In genomic region chr11:64226507-64227051, GRCh38 we compare ENCODE assay signal across 9 cellular contexts. TPM values are rescaled to one million over a fixed set of nuclear protein-coding genes. Genes with fewer than 3 reads are reported as not detected.
A peak's percentile ranks its signal among the peaks of the same experiment; 100 is the strongest.
DNase-seq lines count a peak whose midpoint lies in the region; ATAC-seq, FAIRE-seq and TF ChIP-seq lines count a peak whose summit lies in the region.
"Had no signal": no experiment of that assay in that cellular context is flagged by ENCODE, and none has a peak within 500 bp of the region (broad histone marks: within the 10 kb centered on the region; RNA-seq: fewer than 3 reads in every experiment).

No MANE protein-coding gene starts in this region.

- peak; percentile 61 for DNase-seq in DMS 273 (lab: John Stamatoyannopoulos, UW; ENCODE audit: unreplicated experiment)
- no peak for DNase-seq in DMS 273 treated with DMSO at 0.1 percent for 48 hours (lab: John Stamatoyannopoulos, UW)
- DNase-seq in GM12878 (ENCODE audit: low read depth, low spot score) = no peak
- DNase-seq in iPS-NIHi11 (ENCODE audit: low spot score) = peak; percentile 32
- peak; percentile 46 to 56 for DNase-seq in stimulated activated CD4-positive, alpha-beta T cell treated with anti-CD3 and anti-CD28 coated beads, Interleukin-4, amount 100 ng/mL, for 4 hours

- peak overlapping the region; percentile 54 for H2AFZ ChIP-seq in GM12878 (ENCODE audit: control insufficient read depth, low read depth, low read length)

- TF ChIP-seq CTCF in GM12878 (IDR thresholded peaks at IDR 0.05 in 2 of 3, conservative IDR thresholded peaks at IDR 0.05 in 1 of 3; ENCODE audit: control insufficient read depth in 2 of 3, extremely low read depth in 1 of 3, insufficient read depth in 1 of 3, low read depth in 3 of 3, low read length in 3 of 3) = no peak

- H3K9ac ChIP-seq in GM12878 (ENCODE audit: control insufficient read depth, insufficient read depth, low read length) = peak overlapping the region; percentile 98

- SMC1A ChIA-PET in GM12878 (lab: Charles Lee; ENCODE audit: uncharacterized antibody, unreplicated experiment) = interaction anchor here (1.0 to 5.4 kb wide), 7 partner anchors 10 to 75 kb away, joined by 3 to 56 read pairs (median 3); partner anchors contain the start of genes FERMT3 and FKBP2

- peaks cover 20% of the 10 kb centered on the region for H3K4me1 ChIP-seq in GM12878 (ENCODE audit: control insufficient read depth, insufficient read depth, low read length)

- peak overlapping the region; percentile 90 for H3K4me3 ChIP-seq in GM12878

- peaks cover 9% of the 10 kb centered on the region in 2 experiments for H3K36me3 ChIP-seq in GM12878 (ENCODE audit: control insufficient read depth in 2 of 2, insufficient read depth in 2 of 2, low read length in 1 of 2)

- no peaks in the 10 kb centered on the region for H3K27me3 ChIP-seq in GM12878 (replicated peaks in 1 of 2; ENCODE audit: control insufficient read depth in 2 of 2, insufficient read depth in 2 of 2, low read length in 1 of 2)

- peak overlapping the region; percentile 96 for H3K27ac ChIP-seq in GM12878 (ENCODE audit: control insufficient read depth, insufficient read depth)

- in situ Hi-C loops in GM12878 (cut with MboI) = loop anchor here (25.0 kb wide), 1 partner anchor 1636 kb away; the partner anchor contains the start of genes CFL1, EFEMP2 and MUS81

- CTCF ChIA-PET in GM12878 (lab: Yijun Ruan, JAX) = interaction anchor here (0.5 to 5.0 kb wide), 13 partner anchors 12 to 78 kb away, joined by 3 to 59 read pairs (median 4); partner anchors contain the start of genes FERMT3 and FKBP2

- POLR2A ChIA-PET in GM12878 (lab: Charles Lee) = interaction anchor here (0.5 to 9.7 kb wide), 18 partner anchors 9 to 112 kb away, joined by 3 to 85 read pairs (median 6); partner anchors contain the start of genes BAD, FERMT3, FKBP2 and PPP1R14B

- H4K20me1 ChIP-seq in GM12878 (ENCODE audit: control insufficient read depth, insufficient read depth) = no peaks in the 10 kb centered on the region

- peak; percentile 31 for ATAC-seq in SK-N-SH treated with all-trans-retinoic acid at 6 μM for 48 hours
- ATAC-seq in GM12878 = peak; percentile 67
- ATAC-seq in GM21737 (IDR thresholded peaks at IDR 0.05; ENCODE audit: unreplicated experiment) = no peak

- intact Hi-C loops in GM12878 (cut with micrococcal nuclease; ENCODE audit: unreplicated experiment) = no loop called here

- no peaks in the 10 kb centered on the region for H3K9me3 ChIP-seq in GM12878 (replicated peaks; ENCODE audit: control insufficient read depth, insufficient read depth, low read length)

- TF ChIP-seq POLR2A in GM12878 (IDR thresholded peaks at IDR 0.05; ENCODE audit: low read depth, low read length) = peak; percentile 70

- TF ChIP-seq EP300 in Ishikawa (IDR thresholded peaks at IDR 0.05; ENCODE audit: borderline replicate concordance) (no peak), GM12878 (IDR thresholded peaks at IDR 0.05; ENCODE audit: borderline replicate concordance in 1 of 2, control insufficient read depth in 1 of 2, low read depth in 2 of 2, low read length in 2 of 2) (no peak)

- TF ChIP-seq RAD21 in Ishikawa (IDR thresholded peaks at IDR 0.05; ENCODE audit: low read depth) (no peak), GM12878 (IDR thresholded peaks at IDR 0.05; ENCODE audit: insufficient read depth, low read depth, low read length) (no peak)

- FAIRE-seq in GM12878 (lab: Jason Lieb, UNC) = peak; percentile 84
- FAIRE-seq: A204.1 had no signal

- H3K4me2 ChIP-seq in GM12878 (ENCODE audit: control insufficient read depth, insufficient read depth) = peak overlapping the region; percentile 98

- RAD21 ChIA-PET in GM12878 (lab: Charles Lee; ENCODE audit: unreplicated experiment) = interaction anchor here (0.8 to 3.3 kb wide), 10 partner anchors 10 to 109 kb away, joined by 3 to 34 read pairs (median 4); partner anchors contain the start of genes BAD, FERMT3, FKBP2 and PRDX5

- BruUV-seq in GM12878 (replicated peaks; lab: Mats Ljungman, UMichigan) = TSS peak; percentile 72

- peaks cover 38% of the 10 kb centered on the region for H3K79me2 ChIP-seq in GM12878 (ENCODE audit: control insufficient read depth, insufficient read depth, low read length)

- 1% methylated on average over 26 of the region's 26 CpGs for WGBS in GM12878 (ENCODE audit: insufficient coverage, insufficient replicate concordance, low lambda C conversion rate, missing lambda C conversion rate)

RNA-seq across cellular contexts. Expression of gene NUDT22, which starts 0.5 kb away (rescaled TPM):
- total RNA-seq in GM12878 (2013; cell fraction: nucleolus; rRNA removed) = 102 and 104 TPM in 2 replicates
- total RNA-seq in GM12878 (2014; rRNA removed) = 102 and 115 TPM in 2 replicates
- 31.0 and 37.7 TPM in 2 replicates for total RNA-seq in GM12878 (2014; rRNA removed; fragmentation: Illumina TruSeq; extraction: Trizol)
- total RNA-seq in GM12878 (2021) = 87.7 and 91.0 TPM in 2 replicates
- polyA plus RNA-seq in GM12878 (2011; ENCODE audit: low read depth) = 12.2 TPM
- 21.2 and 38.5 TPM in 2 replicates for polyA plus RNA-seq in GM12878 (2011; rRNA removed)
- polyA plus RNA-seq in GM12878 (2011; cell fraction: cytosol; rRNA removed) = 53.8 and 85.1 TPM in 2 replicates
- polyA plus RNA-seq in GM12878 (2011; cell fraction: nucleus; rRNA removed) = 263 and 319 TPM in 2 replicates
- 55.3 and 55.6 TPM in 2 replicates for polyA plus RNA-seq in GM12878 (2012)
- 6.0 and 17.0 TPM in 2 replicates for polyA plus RNA-seq in GM12878 (2014; fragmentation: Illumina TruSeq; extraction: Trizol)
- polyA plus RNA-seq in GM12878 (2014; fragmentation: Nextera tagmentation; extraction: Ambion mirVana) = 10 to 100 TPM in 1 of 2 experiments, 1 to 10 TPM in 1; 6.7 to 20.9 TPM
- polyA plus RNA-seq in GM12878 (2014; rRNA removed) = 94.4 and 118 TPM in 2 replicates
- 10 to 100 TPM; 95.8 to 99.2 TPM for polyA plus RNA-seq in GM12878 (2016; fragmentation: Nextera tagmentation; extraction: Ambion mirVana)
- 22.2 and 53.0 TPM in 2 replicates for polyA minus RNA-seq in GM12878 (2011; rRNA and poly(A)+ RNA removed)
- 34.4 and 40.9 TPM in 2 replicates for polyA minus RNA-seq in GM12878 (2011; cell fraction: cytosol; rRNA and poly(A)+ RNA removed)
- polyA minus RNA-seq in GM12878 (2011; cell fraction: nucleus; rRNA and poly(A)+ RNA removed) = 84.9 and 120 TPM in 2 replicates

RNA-seq across cellular contexts. Expression of gene TRPT1, which starts 0.6 kb away (rescaled TPM):
- 29.8 and 33.1 TPM in 2 replicates for total RNA-seq in GM12878 (2013; cell fraction: nucleolus; rRNA removed)
- total RNA-seq in GM12878 (2014; rRNA removed) (39.0 and 43.1 TPM in 2 replicates), GM12878 (2014; rRNA removed; fragmentation: Illumina TruSeq; extraction: Trizol) (17.8 and 19.9 TPM in 2 replicates), GM12878 (2021) (37.7 and 39.2 TPM in 2 replicates)
- 51.7 TPM for polyA plus RNA-seq in GM12878 (2011; ENCODE audit: low read depth)
- polyA plus RNA-seq in GM12878 (2011; rRNA removed) (12.1 and 23.8 TPM in 2 replicates), GM12878 (2014; fragmentation: Illumina TruSeq; extraction: Trizol) (13.0 and 14.3 TPM in 2 replicates), GM12878 (2014; fragmentation: Nextera tagmentation; extraction: Ambion mirVana) (10 to 100 TPM in 1 of 2 experiments, 1 to 10 TPM in 1; 7.1 to 21.3 TPM), GM12878 (2014; rRNA removed) (42.0 and 43.7 TPM in 2 replicates), GM12878 (2016; fragmentation: Nextera tagmentation; extraction: Ambion mirVana) (10 to 100 TPM; 49.9 to 63.0 TPM)
- polyA plus RNA-seq in GM12878 (2011; cell fraction: cytosol; rRNA removed) = 46.6 and 51.8 TPM in 2 replicates
- polyA plus RNA-seq in GM12878 (2011; cell fraction: nucleus; rRNA removed) = 127 and 150 TPM in 2 replicates
- 58.6 and 62.0 TPM in 2 replicates for polyA plus RNA-seq in GM12878 (2012)
- 17.3 and 43.3 TPM in 2 replicates for polyA minus RNA-seq in GM12878 (2011; rRNA and poly(A)+ RNA removed)
- 11.9 and 17.4 TPM in 2 replicates for polyA minus RNA-seq in GM12878 (2011; cell fraction: cytosol; rRNA and poly(A)+ RNA removed)
- polyA minus RNA-seq in GM12878 (2011; cell fraction: nucleus; rRNA and poly(A)+ RNA removed) = 21.6 and 24.4 TPM in 2 replicates

RNA-seq across cellular contexts. Expression of gene DNAJC4, which starts 3.8 kb away (rescaled TPM):
- 16.4 and 16.5 TPM in 2 replicates for total RNA-seq in GM12878 (2013; cell fraction: nucleolus; rRNA removed)
- total RNA-seq in GM12878 (2014; rRNA removed) (19.8 and 26.1 TPM in 2 replicates), GM12878 (2014; rRNA removed; fragmentation: Illumina TruSeq; extraction: Trizol) (19.3 and 22.5 TPM in 2 replicates), GM12878 (2021) (33.7 and 36.4 TPM in 2 replicates)
- polyA plus RNA-seq in GM12878 (2011; ENCODE audit: low read depth) = 16.0 TPM
- polyA plus RNA-seq in GM12878 (2011; rRNA removed) (22.4 and 33.9 TPM in 2 replicates), GM12878 (2014; fragmentation: Illumina TruSeq; extraction: Trizol) (12.0 and 27.8 TPM in 2 replicates), GM12878 (2014; fragmentation: Nextera tagmentation; extraction: Ambion mirVana) (1 to 10 TPM; 3.7 to 9.7 TPM), GM12878 (2014; rRNA removed) (64.9 and 70.6 TPM in 2 replicates), GM12878 (2016; fragmentation: Nextera tagmentation; extraction: Ambion mirVana) (10 to 100 TPM; 32.4 to 35.0 TPM)
- polyA plus RNA-seq in GM12878 (2011; cell fraction: cytosol; rRNA removed) = 25.4 and 48.0 TPM in 2 replicates
- polyA plus RNA-seq in GM12878 (2011; cell fraction: nucleus; rRNA removed) = 273 and 301 TPM in 2 replicates
- polyA plus RNA-seq in GM12878 (2012) = 47.6 and 50.2 TPM in 2 replicates
- polyA minus RNA-seq in GM12878 (2011; rRNA and poly(A)+ RNA removed) = 9.1 and 19.6 TPM in 2 replicates
- polyA minus RNA-seq in GM12878 (2011; cell fraction: cytosol; rRNA and poly(A)+ RNA removed) = 8.3 and 11.1 TPM in 2 replicates
- 16.4 and 23.9 TPM in 2 replicates for polyA minus RNA-seq in GM12878 (2011; cell fraction: nucleus; rRNA and poly(A)+ RNA removed)

RNA-seq across cellular contexts. Expression of gene VEGFB, which starts 7.8 kb away (rescaled TPM):
- 8.3 and 9.7 TPM in 2 replicates for total RNA-seq in GM12878 (2013; cell fraction: nucleolus; rRNA removed)
- total RNA-seq in GM12878 (2014; rRNA removed) (23.3 and 25.4 TPM in 2 replicates), GM12878 (2014; rRNA removed; fragmentation: Illumina TruSeq; extraction: Trizol) (16.3 and 17.5 TPM in 2 replicates), GM12878 (2021) (75.8 and 81.7 TPM in 2 replicates)
- 81.9 TPM for polyA plus RNA-seq in GM12878 (2011; ENCODE audit: low read depth)
- polyA plus RNA-seq in GM12878 (2011; rRNA removed) (8.4 and 11.1 TPM in 2 replicates), GM12878 (2014; fragmentation: Illumina TruSeq; extraction: Trizol) (17.0 and 24.2 TPM in 2 replicates), GM12878 (2014; fragmentation: Nextera tagmentation; extraction: Ambion mirVana) (10 to 100 TPM in 1 of 2 experiments, 1 to 10 TPM in 1; 7.0 to 28.1 TPM), GM12878 (2014; rRNA removed) (32.8 and 46.0 TPM in 2 replicates), GM12878 (2016; fragmentation: Nextera tagmentation; extraction: Ambion mirVana) (10 to 100 TPM; 12.4 to 12.7 TPM)
- 15.2 and 15.4 TPM in 2 replicates for polyA plus RNA-seq in GM12878 (2011; cell fraction: cytosol; rRNA removed)
- polyA plus RNA-seq in GM12878 (2011; cell fraction: nucleus; rRNA removed) = 19.2 and 22.3 TPM in 2 replicates
- 116 and 119 TPM in 2 replicates for polyA plus RNA-seq in GM12878 (2012)
- polyA minus RNA-seq in GM12878 (2011; rRNA and poly(A)+ RNA removed) = 5.7 and 7.5 TPM in 2 replicates
- 8.7 and 13.7 TPM in 2 replicates for polyA minus RNA-seq in GM12878 (2011; cell fraction: cytosol; rRNA and poly(A)+ RNA removed)
- 3.7 and 3.8 TPM in 2 replicates for polyA minus RNA-seq in GM12878 (2011; cell fraction: nucleus; rRNA and poly(A)+ RNA removed)

RNA-seq across cellular contexts. Expression of gene FKBP2, which starts 14.3 kb away (rescaled TPM):
- 9.4 and 12.1 TPM in 2 replicates for total RNA-seq in GM12878 (2013; cell fraction: nucleolus; rRNA removed)
- 47.8 and 62.4 TPM in 2 replicates for total RNA-seq in GM12878 (2014; rRNA removed)
- total RNA-seq in GM12878 (2014; rRNA removed; fragmentation: Illumina TruSeq; extraction: Trizol) = 39.1 and 41.5 TPM in 2 replicates
- 31.6 and 37.1 TPM in 2 replicates for total RNA-seq in GM12878 (2021)
- polyA plus RNA-seq in GM12878 (2011; ENCODE audit: low read depth) = 29.1 TPM
- 10.7 and 25.5 TPM in 2 replicates for polyA plus RNA-seq in GM12878 (2011; rRNA removed)
- polyA plus RNA-seq in GM12878 (2011; cell fraction: cytosol; rRNA removed) = 39.3 and 59.8 TPM in 2 replicates
- 31.1 and 39.6 TPM in 2 replicates for polyA plus RNA-seq in GM12878 (2011; cell fraction: nucleus; rRNA removed)
- 61.8 and 77.4 TPM in 2 replicates for polyA plus RNA-seq in GM12878 (2012)
- polyA plus RNA-seq in GM12878 (2014; fragmentation: Illumina TruSeq; extraction: Trizol) = 7.5 and 37.5 TPM in 2 replicates
- polyA plus RNA-seq in GM12878 (2014; fragmentation: Nextera tagmentation; extraction: Ambion mirVana) = 10 to 100 TPM in 1 of 2 experiments, 1 to 10 TPM in 1; 1.8 to 26.8 TPM
- 58.6 and 61.9 TPM in 2 replicates for polyA plus RNA-seq in GM12878 (2014; rRNA removed)
- polyA plus RNA-seq in GM12878 (2016; fragmentation: Nextera tagmentation; extraction: Ambion mirVana) = 10 to 100 TPM; 95.0 to 99.7 TPM
- 10.7 and 22.3 TPM in 2 replicates for polyA minus RNA-seq in GM12878 (2011; rRNA and poly(A)+ RNA removed)
- 14.9 and 15.4 TPM in 2 replicates for polyA minus RNA-seq in GM12878 (2011; cell fraction: cytosol; rRNA and poly(A)+ RNA removed)
- polyA minus RNA-seq in GM12878 (2011; cell fraction: nucleus; rRNA and poly(A)+ RNA removed) = 4.2 and 8.3 TPM in 2 replicates

Comparison
In these comparisons a context has a peak if more than half of its experiments do, and no peak if none do; other contexts are left out.
1. DNase-seq: peak in DMS 273 (single experiment), iPS-NIHi11 (single experiment) and stimulated activated CD4-positive, alpha-beta T cell treated with anti-CD3 and anti-CD28 coated beads, Interleukin-4, amount 100 ng/mL, for 4 hours (2 of 2); none in DMS 273 treated with DMSO at 0.1 percent for 48 hours (single experiment) and GM12878 (single experiment).